Comparison of ENCODE assay signal across 9 cellular contexts in the genomic region with DNA sequence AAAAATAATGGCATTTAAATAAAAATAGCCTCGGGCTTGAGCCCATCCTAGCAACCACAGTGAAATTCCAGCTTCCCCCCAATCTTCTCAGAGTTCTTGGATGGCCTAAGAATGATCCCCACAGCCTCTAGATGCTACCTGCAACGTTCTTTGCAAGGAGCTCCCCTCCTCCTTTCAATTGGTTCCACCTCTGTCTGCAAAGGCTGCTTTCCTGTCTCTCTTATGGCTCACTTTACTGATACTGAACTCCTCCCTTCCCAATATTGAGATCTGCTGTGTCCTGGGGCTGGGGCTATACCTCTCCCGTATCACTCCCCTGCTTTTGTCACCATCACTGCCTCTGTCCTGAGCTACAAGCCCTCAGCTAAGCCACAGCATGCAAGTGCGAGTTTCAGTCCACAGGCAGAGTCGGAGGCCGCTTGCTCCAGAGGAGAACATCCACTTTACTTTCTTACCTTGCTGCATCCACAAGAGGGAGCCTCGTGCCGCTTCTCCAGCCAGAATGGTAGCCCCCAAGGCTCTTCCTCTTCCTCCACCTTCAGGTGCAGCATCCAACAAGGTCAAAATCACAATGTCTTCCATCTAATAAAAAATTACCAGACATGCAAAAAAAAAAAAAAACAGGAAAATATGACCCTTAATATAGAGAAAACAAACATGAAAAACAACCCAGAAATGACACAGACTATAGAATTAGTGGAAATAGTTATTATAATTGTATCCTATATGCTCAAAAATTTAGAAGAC. TPM values are rescaled to one million over a fixed set of nuclear protein-coding genes. Genes with fewer than 3 reads are reported as not detected.
DNase-seq lines count a peak whose midpoint lies in the region; ATAC-seq and TF ChIP-seq lines count a peak whose summit lies in the region.
"Had no signal": no experiment of that assay in that cellular context is flagged by ENCODE, and none has a peak within 500 bp of the region (broad histone marks: within the 10 kb centered on the region; RNA-seq: fewer than 3 reads in every experiment).

No MANE protein-coding gene starts in this region.

- H3K9me3 Mint-ChIP-seq in GM23338, result peaks cover 5% of the 10 kb centered on the region; the same call in 1 of the 3 replicates
- H3K9me3 Mint-ChIP-seq in endodermal cell, result no peaks in the 10 kb centered on the region

- POLR2A ChIA-PET in Panc1 (lab: Charles Lee), result interaction anchor here (0.6 kb wide), 2 partner anchors 13 to 445 kb away, joined by 3 to 11 read pairs; no protein-coding TSS in a partner anchor

- in situ Hi-C loops in Panc1 (cut with HindIII; ENCODE audit: low pct_unique_long_range_greater_than_20kb, low sequenced_read_pairs), result no loop called here

- H2AFZ ChIP-seq in GM23338, result peak overlapping the region; percentile 77; the same call in 1 of the 2 replicates

- no peak overlapping the region for H3K4me2 ChIP-seq in GM23338

- no peak overlapping the region for H3K9ac ChIP-seq in endodermal cell (ENCODE audit: extremely low read depth, low read length, poor library complexity, severe bottlenecking)

- ATAC-seq in GM23338 (peak; percentile 98), Panc1 (peak; percentile 94)

- H3K27ac ChIP-seq in GM23338 (ENCODE audit: low read depth) (no peak overlapping the region), Panc1 (ENCODE audit: low read length) (no peak overlapping the region), endodermal cell (ENCODE audit: low read depth, low read length) (no peak overlapping the region), testis (no peak overlapping the region)
- H3K27ac ChIP-seq: pancreas had no signal

- H3K9me2 ChIP-seq in GM23338 (ENCODE audit: insufficient read depth), result no peaks in the 10 kb centered on the region

- no peaks in the 10 kb centered on the region for H3K27me3 ChIP-seq in GM23338 (ENCODE audit: insufficient read depth)
- H3K27me3 ChIP-seq in Panc1 (ENCODE audit: control insufficient read depth, insufficient read depth, low read length), result no peaks in the 10 kb centered on the region
- H3K27me3 ChIP-seq in endodermal cell (ENCODE audit: control insufficient read depth, insufficient read depth, low read length, poor library complexity, severe bottlenecking), result no peaks in the 10 kb centered on the region
- no peaks in the 10 kb centered on the region for H3K27me3 ChIP-seq in testis
- H3K27me3 ChIP-seq: pancreas had no signal

- TF ChIP-seq POLR2A in testis (IDR thresholded peaks at IDR 0.05), result no peak
- TF ChIP-seq POLR2A in lower leg skin (IDR thresholded peaks at IDR 0.05), result no peak

- H4K20me1 ChIP-seq in GM23338 (replicated peaks; ENCODE audit: insufficient read depth), result no peaks in the 10 kb centered on the region

- no peaks in the 10 kb centered on the region for H3K79me2 ChIP-seq in GM23338 (replicated peaks; ENCODE audit: insufficient read depth)

- H3K9me3 ChIP-seq in Panc1 (ENCODE audit: control insufficient read depth, insufficient read depth, low read depth, low read length) (no peaks in the 10 kb centered on the region), endodermal cell (ENCODE audit: control insufficient read depth, low read length) (no peaks in the 10 kb centered on the region), testis (no peaks in the 10 kb centered on the region)
- H3K9me3 ChIP-seq: pancreas had no signal

- H3F3A ChIP-seq in GM23338 (replicated peaks; ENCODE audit: low read depth), result no peaks in the 10 kb centered on the region

- WGBS in endodermal cell (ENCODE audit: insufficient coverage in 1 of 2, insufficient read length in 1 of 2), 2 experiments, result 27 to 33% methylated on average over 6 to 8 of the region's 8 CpGs
- 33 to 49% methylated on average over 8 of the region's 8 CpGs for WGBS in testis, 2 donors
- 43 to 44% methylated on average over 8 of the region's 8 CpGs for WGBS in lower leg skin, 2 donors

- H3K36me3 Mint-ChIP-seq in GM23338 (ENCODE audit: low read depth), result no peaks in the 10 kb centered on the region
- no peaks in the 10 kb centered on the region for H3K36me3 Mint-ChIP-seq in endodermal cell (ENCODE audit: low read depth)

- H3K4me1 ChIP-seq in GM23338 (ENCODE audit: insufficient read depth) (no peaks in the 10 kb centered on the region), Panc1 (ENCODE audit: control insufficient read depth, insufficient read depth, low read length) (no peaks in the 10 kb centered on the region; the same call in 1 of the 2 replicates), endodermal cell (ENCODE audit: control insufficient read depth, insufficient read depth, low read length) (no peaks in the 10 kb centered on the region), testis (no peaks in the 10 kb centered on the region)
- H3K4me1 ChIP-seq: pancreas had no signal

- H3K36me3 ChIP-seq in GM23338 (ENCODE audit: insufficient read depth) (no peaks in the 10 kb centered on the region), Panc1 (ENCODE audit: control insufficient read depth, insufficient read depth, low read length) (no peaks in the 10 kb centered on the region), endodermal cell (ENCODE audit: control insufficient read depth, insufficient read depth, low read length) (no peaks in the 10 kb centered on the region), testis (ENCODE audit: low read depth, missing control alignments) (no peaks in the 10 kb centered on the region)
- H3K36me3 ChIP-seq: pancreas had no signal

- H3K27me3 Mint-ChIP-seq in GM23338 (ENCODE audit: insufficient read depth, low read depth, poor library complexity) (peaks cover 3% of the 10 kb centered on the region), endodermal cell (ENCODE audit: insufficient read depth) (no peaks in the 10 kb centered on the region)

- peak; percentile 62 to 83 for TF ChIP-seq CTCF in GM23338 (conservative IDR thresholded peaks at IDR 0.05; ENCODE audit: low read depth in 2 of 2)
- peak; percentile 87 for TF ChIP-seq CTCF in Panc1 (IDR thresholded peaks at IDR 0.05)
- TF ChIP-seq CTCF in endodermal cell (conservative IDR thresholded peaks at IDR 0.05), result peak; percentile 88
- TF ChIP-seq CTCF in testis (IDR thresholded peaks at IDR 0.05), result no peak
- no peak for TF ChIP-seq CTCF in lower leg skin (IDR thresholded peaks at IDR 0.05)

- H3K27ac Mint-ChIP-seq in GM23338 (no peak overlapping the region), endodermal cell (no peak overlapping the region)

- H3K4me3 ChIP-seq in GM23338 (no peak overlapping the region), Panc1 (ENCODE audit: low read depth in 2 of 2, low read length in 2 of 2) (peak overlapping the region in 1 of 2 experiments; percentile 9; a peak in 1 of 4 replicates), endodermal cell (ENCODE audit: low read length) (no peak overlapping the region), testis (no peak overlapping the region), lower leg skin (ENCODE audit: low read depth, poor library complexity, severe bottlenecking) (no peak overlapping the region)
- H3K4me3 ChIP-seq: pancreas had no signal

- H3K4me3 Mint-ChIP-seq in GM23338 (no peak overlapping the region), endodermal cell (no peak overlapping the region)

- intact Hi-C loops in Panc1 (cut with micrococcal nuclease; ENCODE audit: unreplicated experiment) (no loop called here), testis (cut with DNase I; ENCODE audit: low total_unique reads) (no loop called here), lower leg skin (cut with DNase I; ENCODE audit: low total_unique reads) (no loop called here)

- DNase-seq in COLO668 (lab: John Stamatoyannopoulos, UW; ENCODE audit: unreplicated experiment) (peak; percentile 38), GM23338 (ENCODE audit: low spot score) (peak; percentile 80), Panc1 (ENCODE audit: low read depth, low spot score) (no peak), endodermal cell (peak; percentile 87), testis (peak; percentile 37), GOT3 (lab: John Stamatoyannopoulos, UW) (no peak), lower leg skin (ENCODE audit: low spot score in 2 of 2) (no peak), amniotic stem cell (lab: John Stamatoyannopoulos, UW) (no peak)
- DNase-seq: pancreas had no signal

- no TSS peak for BruUV-seq in Panc1 (replicated peaks; lab: Mats Ljungman, UMichigan)

- CTCF ChIA-PET in Panc1 (lab: Charles Lee), result interaction anchor here (0.6 to 0.7 kb wide), 3 partner anchors 64 to 194 kb away, joined by 3 to 4 read pairs (median 4); no protein-coding TSS in a partner anchor

- H3K4me1 Mint-ChIP-seq in GM23338 (no peaks in the 10 kb centered on the region), endodermal cell (peaks cover 1% of the 10 kb centered on the region)

TF ChIP-seq in GM23338, 12 proteins besides CTCF, POLR2A, EP300 and RAD21 (continues in another document):
- TF ChIP-seq NANOG (IDR thresholded peaks at IDR 0.05; ENCODE audit: borderline replicate concordance), result no peak

RNA-seq across cellular contexts. Expression of a gene that starts 48.6 kb away (rescaled TPM):
- total RNA-seq in GM23338 (2014; rRNA removed; shearing (Covaris generic)), result 0.31 and 0.38 TPM in 2 replicates
- 0.11 and 0.24 TPM in 2 replicates for polyA plus RNA-seq in GM23338 (2016; fragmentation: Nextera tagmentation; extraction: Ambion mirVana)
- total RNA-seq in Panc1 (2021; ENCODE audit: unreplicated experiment), result 2.6 TPM
- 1.7 TPM for polyA plus RNA-seq in Panc1 (2012; ENCODE audit: insufficient read length)
- not detected for total RNA-seq in endodermal cell
- not detected for polyA plus RNA-seq in endodermal cell (2013, experiment 1 of 2)
- polyA plus RNA-seq in endodermal cell (2013, experiment 2 of 2), result not detected
- total RNA-seq in testis, result under 1 TPM in 1 of 2 donors, not detected in 1; 0.12 TPM
- 0.54 TPM for polyA plus RNA-seq in testis (ENCODE audit: insufficient read depth, low read depth, low replicate concordance)
- 10 to 100 TPM; 50.2 to 76.1 (median 55.1) TPM for total RNA-seq in lower leg skin

Comparison
In these comparisons a context has a peak if more than half of its experiments do, and no peak if none do; other contexts are left out.
1. DNase-seq: peak in COLO668 (single experiment), GM23338 (single experiment), endodermal cell (single experiment) and testis (single experiment); none in Panc1 (single experiment), GOT3 (single experiment), lower leg skin (0 of 2) and amniotic stem cell (single experiment).
2. CTCF ChIP-seq: peak in GM23338 (2 of 2), Panc1 (single experiment) and endodermal cell (single experiment); none in testis (0 of 3) and lower leg skin (0 of 3).
3. RNA of a gene that starts 48.6 kb away (total RNA-seq): 50.2 to 76.1 TPM in lower leg skin; 2.6 TPM in Panc1 (single experiment), 0.31 to 0.38 TPM in GM23338, 0.12 TPM in testis and not detected in endodermal cell; every median in the first group is over 10 times any median in the second.